23 cellular contexts compared by ENCODE assay signal in genomic region chr12:44217146-44217883, GRCh38.
"Had no signal": no experiment of that assay in that cellular context is flagged by ENCODE, and none has a peak within 500 bp of the region (broad histone marks: within the 10 kb centered on the region; RNA-seq: fewer than 3 reads in every experiment).

No MANE protein-coding gene starts in this region.

- H3K4me3 Mint-ChIP-seq: activated CD8-positive, alpha-beta T cell treated with anti-CD3 and anti-CD28 coated beads, Interleukin-2, amount 10 ng/mL, durations not matched to agents 7 days and 5 days; activated naive CD4-positive, alpha-beta T cell treated with anti-CD3 and anti-CD28 coated beads, Interleukin-2, amount 50 U/mL, for 24 hours; brain; effector memory CD8-positive, alpha-beta T cell; nephron progenitor cell; stimulated activated effector memory CD8-positive, alpha-beta T cell treated with anti-CD3 and anti-CD28 coated beads, Interleukin-12 subunit alpha, Interleukin-12 subunit beta, amount 100 ng/mL, for 72 hours; stimulated activated naive CD8-positive, alpha-beta T cell treated with anti-CD3 and anti-CD28 coated beads, Interleukin-15, amount 100 ng/mL, for 72 hours had no signal

- H3K4me3 ChIP-seq: heart left ventricle, mucosa of descending colon, tibial artery had no signal

- ATAC-seq: activated CD8-positive, alpha-beta T cell treated with anti-CD3 and anti-CD28 coated beads, Interleukin-2, amount 10 ng/mL, durations not matched to agents 7 days and 5 days; effector memory CD8-positive, alpha-beta T cell; heart left ventricle; left cardiac atrium; mucosa of descending colon; sciatic nerve; stimulated activated effector memory CD8-positive, alpha-beta T cell treated with anti-CD3 and anti-CD28 coated beads, Interleukin-12 subunit alpha, Interleukin-12 subunit beta, amount 100 ng/mL, for 72 hours; stimulated activated naive CD8-positive, alpha-beta T cell treated with anti-CD3 and anti-CD28 coated beads, Interleukin-15, amount 100 ng/mL, for 72 hours had no signal

- H3K4me1 Mint-ChIP-seq: activated naive CD4-positive, alpha-beta T cell treated with anti-CD3 and anti-CD28 coated beads, Interleukin-2, amount 50 U/mL, for 24 hours; nephron progenitor cell; stimulated activated effector memory CD8-positive, alpha-beta T cell treated with anti-CD3 and anti-CD28 coated beads, Interleukin-12 subunit alpha, Interleukin-12 subunit beta, amount 100 ng/mL, for 72 hours; stimulated activated naive CD8-positive, alpha-beta T cell treated with anti-CD3 and anti-CD28 coated beads, Interleukin-15, amount 100 ng/mL, for 72 hours had no signal

- H3K36me3 Mint-ChIP-seq: stimulated activated effector memory CD8-positive, alpha-beta T cell treated with anti-CD3 and anti-CD28 coated beads, Interleukin-12 subunit alpha, Interleukin-12 subunit beta, amount 100 ng/mL, for 72 hours had no signal

- H3K9me3 ChIP-seq: mucosa of descending colon, tibial artery had no signal

- H3K4me1 ChIP-seq: heart left ventricle, tibial artery had no signal

- H3K27me3 ChIP-seq: heart left ventricle, tibial artery had no signal

- H3K27ac ChIP-seq: heart left ventricle, tibial artery had no signal

- DNase-seq: activated CD4-positive, alpha-beta T cell treated with anti-CD3 and anti-CD28 coated beads for 1 hour; activated CD4-positive, alpha-beta T cell treated with anti-CD3 and anti-CD28 coated beads, Interleukin-2, amount 50 U/mL, for 1 hour; activated CD8-positive, alpha-beta T cell treated with anti-CD3 and anti-CD28 coated beads, Interleukin-2, amount 10 ng/mL, durations not matched to agents 7 days and 5 days; activated gamma-delta T cell treated with Interleukin-2 at 50 U/mL for 16 hours; aorta; central memory CD4-positive, alpha-beta T cell; dermis blood vessel endothelial cell; effector memory CD8-positive, alpha-beta T cell; heart left ventricle; left cardiac atrium; mesendoderm; mucosa of descending colon; nephron progenitor cell; occipital lobe; small intestine; stimulated activated CD4-positive, alpha-beta T cell treated with anti-CD3 and anti-CD28 coated beads, Interleukin-2, amount 100 ng/mL, for 24 hours; stimulated activated naive CD8-positive, alpha-beta T cell treated with anti-CD3 and anti-CD28 coated beads, Interleukin-15, amount 100 ng/mL, for 72 hours; T-helper 9 cell; tibial artery had no signal

- H3K27ac Mint-ChIP-seq: activated CD8-positive, alpha-beta T cell treated with anti-CD3 and anti-CD28 coated beads, Interleukin-2, amount 10 ng/mL, durations not matched to agents 7 days and 5 days; activated naive CD4-positive, alpha-beta T cell treated with anti-CD3 and anti-CD28 coated beads, Interleukin-2, amount 50 U/mL, for 24 hours; brain; effector memory CD8-positive, alpha-beta T cell; nephron progenitor cell; stimulated activated effector memory CD8-positive, alpha-beta T cell treated with anti-CD3 and anti-CD28 coated beads, Interleukin-12 subunit alpha, Interleukin-12 subunit beta, amount 100 ng/mL, for 72 hours; stimulated activated naive CD8-positive, alpha-beta T cell treated with anti-CD3 and anti-CD28 coated beads, Interleukin-15, amount 100 ng/mL, for 72 hours had no signal

- H3K27me3 Mint-ChIP-seq: activated naive CD4-positive, alpha-beta T cell treated with anti-CD3 and anti-CD28 coated beads, Interleukin-2, amount 50 U/mL, for 24 hours; effector memory CD8-positive, alpha-beta T cell; stimulated activated naive CD8-positive, alpha-beta T cell treated with anti-CD3 and anti-CD28 coated beads, Interleukin-15, amount 100 ng/mL, for 72 hours had no signal
